In the genomic region with DNA sequence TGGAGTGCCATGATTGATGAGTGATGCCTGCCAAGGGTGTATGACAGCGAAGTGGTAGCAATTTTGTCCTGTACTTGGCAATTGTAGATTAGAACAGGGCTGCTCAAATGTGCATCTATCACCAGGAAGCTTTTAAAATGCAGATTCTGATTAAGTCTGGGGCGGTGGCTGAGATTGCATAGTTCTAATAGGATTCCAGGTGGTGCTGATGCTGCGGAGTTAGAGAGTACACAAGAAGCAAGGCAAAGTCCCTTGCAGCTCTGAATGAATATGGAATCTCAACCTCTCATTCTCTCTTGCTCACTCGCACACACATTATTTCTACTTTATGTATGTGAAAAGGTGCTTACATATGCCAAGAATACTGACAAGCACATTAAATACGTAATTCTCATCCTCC, we compare ENCODE assay signal across 25 cellular contexts.
"Had no signal": no experiment of that assay in that cellular context is flagged by ENCODE, and none has a peak within 500 bp of the region (broad histone marks: within the 10 kb centered on the region; RNA-seq: fewer than 3 reads in every experiment).

No MANE protein-coding gene starts in this region.

- H3K4me3 ChIP-seq: coronary artery, esophagus squamous epithelium, gastroesophageal sphincter, heart left ventricle, hepatocyte, lower lobe of right lung, mucosa of descending colon had no signal

- H3K27me3 ChIP-seq: esophagus squamous epithelium, foreskin keratinocyte, gastroesophageal sphincter, heart left ventricle, hepatocyte had no signal

- H3K27ac ChIP-seq: coronary artery, epithelial cell of prostate, esophagus squamous epithelium, foreskin keratinocyte, gastroesophageal sphincter, heart left ventricle, hepatocyte, lower lobe of right lung had no signal

- DNase-seq: dermis blood vessel endothelial cell; effector CD8-positive, alpha-beta T cell; effector memory CD8-positive, alpha-beta T cell; endodermal cell; erythroblast; esophagus squamous epithelium; foreskin keratinocyte; heart left ventricle; hypothalamus; immature natural killer cell; islet precursor cell; kidney; kidney glomerular epithelial cell; left colon; left ventricle myocardium superior; lower lobe of right lung; mesenchymal stem cell; mucosa of descending colon; naive B cell had no signal

- H3K9me3 ChIP-seq: esophagus squamous epithelium, gastroesophageal sphincter, heart left ventricle, lower lobe of right lung, mucosa of descending colon had no signal

- ATAC-seq: effector memory CD8-positive, alpha-beta T cell; esophagus mucosa; foreskin keratinocyte; gastroesophageal sphincter; heart left ventricle; left colon; left lobe of liver; left ventricle myocardium superior; lower lobe of right lung; mucosa of descending colon had no signal

- H3K36me3 ChIP-seq: esophagus squamous epithelium, gastroesophageal sphincter, heart left ventricle, lower lobe of right lung had no signal

- H3K4me1 ChIP-seq: gastroesophageal sphincter, heart left ventricle, lower lobe of right lung had no signal
